1 cellular context compared by ENCODE assay signal in genomic region chr17:42555961-42556617, GRCh38.
TF ChIP-seq lines count a peak whose summit lies in the region.

No MANE protein-coding gene starts in this region.

TF ChIP-seq in HepG2, 621 proteins besides CTCF, POLR2A, EP300 and RAD21:
- TF ChIP-seq CBX5 (CRISPR knock-in tag; IDR thresholded peaks at IDR 0.05; ENCODE audit: borderline replicate concordance) (0 out of 2 replicates have a peak, but pooled peaks have one; percentile 15), POLR2G (IDR thresholded peaks at IDR 0.05; ENCODE audit: low read depth, low read length) (0 out of 2 replicates have a peak, but pooled peaks have one; percentile 20), KLF16 (CRISPR knock-in tag; IDR thresholded peaks at IDR 0.05) (0 out of 4 replicates have a peak, but pooled peaks of 1 of the 2 experiments have one; percentile 34), YEATS4 (CRISPR knock-in tag; IDR thresholded peaks at IDR 0.05; ENCODE audit: borderline replicate concordance) (0 out of 2 replicates have a peak, but pooled peaks have one; percentile 31), ZNF766 (CRISPR knock-in tag; IDR thresholded peaks at IDR 0.05; ENCODE audit: borderline replicate concordance) (0 out of 2 replicates have a peak, but pooled peaks have one; percentile 5), FOXP4 (CRISPR knock-in tag; IDR thresholded peaks at IDR 0.05) (0 out of 2 replicates have a peak, but pooled peaks have one; percentile 29), ELF3 (CRISPR knock-in tag; IDR thresholded peaks at IDR 0.05) (0 out of 2 replicates have a peak, but pooled peaks have one; percentile 28), HOXA3 (CRISPR knock-in tag; IDR thresholded peaks at IDR 0.05) (peak; percentile 45; the same call in 1 of the 2 replicates), ETV5 (CRISPR knock-in tag; IDR thresholded peaks at IDR 0.05; ENCODE audit: borderline replicate concordance) (0 out of 2 replicates have a peak, but pooled peaks have one; percentile 21), SAP130 (CRISPR knock-in tag; IDR thresholded peaks at IDR 0.05; ENCODE audit: low read depth) (peak; percentile 54; the same call in 1 of the 2 replicates), SP5 (CRISPR knock-in tag; IDR thresholded peaks at IDR 0.05; ENCODE audit: borderline replicate concordance, low read depth) (0 out of 2 replicates have a peak, but pooled peaks have one; percentile 16)
- TF ChIP-seq, protein P1, sequence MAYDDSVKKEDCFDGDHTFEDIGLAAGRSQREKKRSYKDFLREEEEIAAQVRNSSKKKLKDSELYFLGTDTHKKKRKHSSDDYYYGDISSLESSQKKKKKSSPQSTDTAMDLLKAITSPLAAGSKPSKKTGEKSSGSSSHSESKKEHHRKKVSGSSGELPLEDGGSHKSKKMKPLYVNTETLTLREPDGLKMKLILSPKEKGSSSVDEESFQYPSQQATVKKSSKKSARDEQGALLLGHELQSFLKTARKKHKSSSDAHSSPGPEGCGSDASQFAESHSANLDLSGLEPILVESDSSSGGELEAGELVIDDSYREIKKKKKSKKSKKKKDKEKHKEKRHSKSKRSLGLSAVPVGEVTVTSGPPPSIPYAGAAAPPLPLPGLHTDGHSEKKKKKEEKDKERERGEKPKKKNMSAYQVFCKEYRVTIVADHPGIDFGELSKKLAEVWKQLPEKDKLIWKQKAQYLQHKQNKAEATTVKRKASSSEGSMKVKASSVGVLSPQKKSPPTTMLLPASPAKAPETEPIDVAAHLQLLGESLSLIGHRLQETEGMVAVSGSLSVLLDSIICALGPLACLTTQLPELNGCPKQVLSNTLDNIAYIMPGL (CRISPR knock-in tag; IDR thresholded peaks at IDR 0.05; ENCODE audit: borderline replicate concordance in 1 of 2, low read depth in 1 of 2) = peak in 1 of 2 experiments; percentile 67; a peak in 1 of 4 replicates
- TF ChIP-seq, protein P2, sequence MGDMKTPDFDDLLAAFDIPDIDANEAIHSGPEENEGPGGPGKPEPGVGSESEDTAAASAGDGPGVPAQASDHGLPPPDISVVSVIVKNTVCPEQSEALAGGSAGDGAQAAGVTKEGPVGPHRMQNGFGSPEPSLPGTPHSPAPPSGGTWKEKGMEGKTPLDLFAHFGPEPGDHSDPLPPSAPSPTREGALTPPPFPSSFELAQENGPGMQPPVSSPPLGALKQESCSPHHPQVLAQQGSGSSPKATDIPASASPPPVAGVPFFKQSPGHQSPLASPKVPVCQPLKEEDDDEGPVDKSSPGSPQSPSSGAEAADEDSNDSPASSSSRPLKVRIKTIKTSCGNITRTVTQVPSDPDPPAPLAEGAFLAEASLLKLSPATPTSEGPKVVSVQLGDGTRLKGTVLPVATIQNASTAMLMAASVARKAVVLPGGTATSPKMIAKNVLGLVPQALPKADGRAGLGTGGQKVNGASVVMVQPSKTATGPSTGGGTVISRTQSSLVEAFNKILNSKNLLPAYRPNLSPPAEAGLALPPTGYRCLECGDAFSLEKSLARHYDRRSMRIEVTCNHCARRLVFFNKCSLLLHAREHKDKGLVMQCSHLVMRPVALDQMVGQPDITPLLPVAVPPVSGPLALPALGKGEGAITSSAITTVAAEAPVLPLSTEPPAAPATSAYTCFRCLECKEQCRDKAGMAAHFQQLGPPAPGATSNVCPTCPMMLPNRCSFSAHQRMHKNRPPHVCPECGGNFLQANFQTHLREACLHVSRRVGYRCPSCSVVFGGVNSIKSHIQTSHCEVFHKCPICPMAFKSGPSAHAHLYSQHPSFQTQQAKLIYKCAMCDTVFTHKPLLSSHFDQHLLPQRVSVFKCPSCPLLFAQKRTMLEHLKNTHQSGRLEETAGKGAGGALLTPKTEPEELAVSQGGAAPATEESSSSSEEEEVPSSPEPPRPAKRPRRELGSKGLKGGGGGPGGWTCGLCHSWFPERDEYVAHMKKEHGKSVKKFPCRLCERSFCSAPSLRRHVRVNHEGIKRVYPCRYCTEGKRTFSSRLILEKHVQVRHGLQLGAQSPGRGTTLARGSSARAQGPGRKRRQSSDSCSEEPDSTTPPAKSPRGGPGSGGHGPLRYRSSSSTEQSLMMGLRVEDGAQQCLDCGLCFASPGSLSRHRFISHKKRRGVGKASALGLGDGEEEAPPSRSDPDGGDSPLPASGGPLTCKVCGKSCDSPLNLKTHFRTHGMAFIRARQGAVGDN (CRISPR knock-in tag; IDR thresholded peaks at IDR 0.05) = peak; percentile 25
- TF ChIP-seq, protein P3, sequence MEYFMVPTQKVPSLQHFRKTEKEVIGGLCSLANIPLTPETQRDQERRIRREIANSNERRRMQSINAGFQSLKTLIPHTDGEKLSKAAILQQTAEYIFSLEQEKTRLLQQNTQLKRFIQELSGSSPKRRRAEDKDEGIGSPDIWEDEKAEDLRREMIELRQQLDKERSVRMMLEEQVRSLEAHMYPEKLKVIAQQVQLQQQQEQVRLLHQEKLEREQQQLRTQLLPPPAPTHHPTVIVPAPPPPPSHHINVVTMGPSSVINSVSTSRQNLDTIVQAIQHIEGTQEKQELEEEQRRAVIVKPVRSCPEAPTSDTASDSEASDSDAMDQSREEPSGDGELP (IDR thresholded peaks at IDR 0.05; ENCODE audit: borderline replicate concordance, low read depth) = peak; percentile 59; the same call in 1 of the 2 replicates
